2 cellular contexts compared by ENCODE assay signal in the genomic region with DNA sequence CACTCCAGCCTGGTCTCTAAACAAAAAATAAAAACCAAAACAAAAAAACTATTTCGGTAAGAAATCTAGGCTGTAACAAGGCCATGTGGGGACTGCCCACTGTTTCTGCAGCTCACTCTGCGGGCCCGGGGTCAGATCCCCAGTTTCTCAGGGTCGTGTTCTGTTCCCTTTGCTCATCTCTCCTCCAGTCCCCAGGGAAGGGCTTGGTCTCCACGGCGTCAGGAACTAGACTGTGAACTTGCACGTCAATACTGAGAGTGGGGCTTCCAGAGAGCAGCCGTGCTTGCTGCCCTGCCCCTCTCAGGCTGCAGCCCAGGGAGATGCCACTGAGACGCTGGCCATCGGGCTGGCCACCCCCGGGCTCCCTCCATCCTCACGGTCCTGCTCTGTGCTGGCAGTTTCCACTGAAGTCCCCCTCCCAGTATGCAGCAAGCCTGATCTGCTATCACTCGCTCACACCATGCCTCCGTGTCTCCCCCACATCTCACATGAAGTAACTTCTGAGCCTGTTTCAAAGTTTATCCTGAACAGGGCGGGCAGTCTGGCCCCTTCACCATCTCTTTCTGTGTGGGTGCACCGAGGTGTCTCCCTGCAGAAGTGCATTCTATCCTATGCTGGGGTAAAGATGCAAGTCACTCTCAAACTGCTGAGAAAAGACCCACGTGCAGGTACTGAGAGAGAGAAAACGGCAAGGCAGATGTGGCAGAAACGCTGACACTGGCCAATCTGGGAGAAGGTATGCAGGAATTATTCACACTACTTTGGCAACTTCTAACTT.
TF ChIP-seq lines count a peak whose summit lies in the region.

No MANE protein-coding gene starts in this region.

TF ChIP-seq in GM23338, 12 proteins besides CTCF, POLR2A, EP300 and RAD21 (continues in another document):
- no peak for TF ChIP-seq CREB1 (CRISPR knock-in tag; IDR thresholded peaks at IDR 0.05; ENCODE audit: low read depth)
- TF ChIP-seq, protein P1, sequence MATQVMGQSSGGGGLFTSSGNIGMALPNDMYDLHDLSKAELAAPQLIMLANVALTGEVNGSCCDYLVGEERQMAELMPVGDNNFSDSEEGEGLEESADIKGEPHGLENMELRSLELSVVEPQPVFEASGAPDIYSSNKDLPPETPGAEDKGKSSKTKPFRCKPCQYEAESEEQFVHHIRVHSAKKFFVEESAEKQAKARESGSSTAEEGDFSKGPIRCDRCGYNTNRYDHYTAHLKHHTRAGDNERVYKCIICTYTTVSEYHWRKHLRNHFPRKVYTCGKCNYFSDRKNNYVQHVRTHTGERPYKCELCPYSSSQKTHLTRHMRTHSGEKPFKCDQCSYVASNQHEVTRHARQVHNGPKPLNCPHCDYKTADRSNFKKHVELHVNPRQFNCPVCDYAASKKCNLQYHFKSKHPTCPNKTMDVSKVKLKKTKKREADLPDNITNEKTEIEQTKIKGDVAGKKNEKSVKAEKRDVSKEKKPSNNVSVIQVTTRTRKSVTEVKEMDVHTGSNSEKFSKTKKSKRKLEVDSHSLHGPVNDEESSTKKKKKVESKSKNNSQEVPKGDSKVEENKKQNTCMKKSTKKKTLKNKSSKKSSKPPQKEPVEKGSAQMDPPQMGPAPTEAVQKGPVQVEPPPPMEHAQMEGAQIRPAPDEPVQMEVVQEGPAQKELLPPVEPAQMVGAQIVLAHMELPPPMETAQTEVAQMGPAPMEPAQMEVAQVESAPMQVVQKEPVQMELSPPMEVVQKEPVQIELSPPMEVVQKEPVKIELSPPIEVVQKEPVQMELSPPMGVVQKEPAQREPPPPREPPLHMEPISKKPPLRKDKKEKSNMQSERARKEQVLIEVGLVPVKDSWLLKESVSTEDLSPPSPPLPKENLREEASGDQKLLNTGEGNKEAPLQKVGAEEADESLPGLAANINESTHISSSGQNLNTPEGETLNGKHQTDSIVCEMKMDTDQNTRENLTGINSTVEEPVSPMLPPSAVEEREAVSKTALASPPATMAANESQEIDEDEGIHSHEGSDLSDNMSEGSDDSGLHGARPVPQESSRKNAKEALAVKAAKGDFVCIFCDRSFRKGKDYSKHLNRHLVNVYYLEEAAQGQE (IDR thresholded peaks at IDR 0.05; ENCODE audit: unreplicated experiment): no peak
- no peak for TF ChIP-seq JUNB (IDR thresholded peaks at IDR 0.05; ENCODE audit: unreplicated experiment)
- no peak for TF ChIP-seq STAT1 (IDR thresholded peaks at IDR 0.05; ENCODE audit: unreplicated experiment)
- no peak for TF ChIP-seq ZNF331 (CRISPR knock-in tag; IDR thresholded peaks at IDR 0.05; ENCODE audit: low read depth)
- no peak for TF ChIP-seq EZH2 (IDR thresholded peaks at IDR 0.05; ENCODE audit: low read depth, unreplicated experiment)
- no peak for TF ChIP-seq POLR2AphosphoS5 (IDR thresholded peaks at IDR 0.05; ENCODE audit: low read depth)
- TF ChIP-seq NANOG (IDR thresholded peaks at IDR 0.05; ENCODE audit: borderline replicate concordance): no peak
- no peak for TF ChIP-seq ZNF114 (CRISPR knock-in tag; IDR thresholded peaks at IDR 0.05)
- no peak for TF ChIP-seq EZH2phosphoT487 (IDR thresholded peaks at IDR 0.05; ENCODE audit: unreplicated experiment)
- TF ChIP-seq, protein P2, sequence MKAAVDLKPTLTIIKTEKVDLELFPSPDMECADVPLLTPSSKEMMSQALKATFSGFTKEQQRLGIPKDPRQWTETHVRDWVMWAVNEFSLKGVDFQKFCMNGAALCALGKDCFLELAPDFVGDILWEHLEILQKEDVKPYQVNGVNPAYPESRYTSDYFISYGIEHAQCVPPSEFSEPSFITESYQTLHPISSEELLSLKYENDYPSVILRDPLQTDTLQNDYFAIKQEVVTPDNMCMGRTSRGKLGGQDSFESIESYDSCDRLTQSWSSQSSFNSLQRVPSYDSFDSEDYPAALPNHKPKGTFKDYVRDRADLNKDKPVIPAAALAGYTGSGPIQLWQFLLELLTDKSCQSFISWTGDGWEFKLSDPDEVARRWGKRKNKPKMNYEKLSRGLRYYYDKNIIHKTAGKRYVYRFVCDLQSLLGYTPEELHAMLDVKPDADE (IDR thresholded peaks at IDR 0.05): no peak

TF ChIP-seq in GM12878, 131 proteins besides CTCF, POLR2A, EP300 and RAD21:
- TF ChIP-seq SIX5 (IDR thresholded peaks at IDR 0.05; ENCODE audit: low read depth, low read length, severe bottlenecking) (no peak), KLF5 (IDR thresholded peaks at IDR 0.05; ENCODE audit: partially characterized antibody) (no peak), HCFC1 (IDR thresholded peaks at IDR 0.05; ENCODE audit: low read length) (no peak), MTA3 (IDR thresholded peaks at IDR 0.05; ENCODE audit: borderline replicate concordance, low read length) (no peak), MEF2B (IDR thresholded peaks at IDR 0.05; ENCODE audit: partially characterized antibody, poor library complexity, severe bottlenecking) (peak; percentile 78), SPI1 (IDR thresholded peaks at IDR 0.05; ENCODE audit: borderline replicate concordance, insufficient read depth, low read depth, low read length) (no peak), WRNIP1 (IDR thresholded peaks at IDR 0.05; ENCODE audit: borderline replicate concordance, low read depth, low read length) (no peak), RAD51 (IDR thresholded peaks at IDR 0.05) (no peak)
